In genomic region chr16:74328346-74328745, GRCh38 we compare ENCODE assay signal across 2 cellular contexts. TPM values are rescaled to one million over a fixed set of nuclear protein-coding genes. Genes with fewer than 3 reads are reported as not detected.
"Had no signal": no experiment of that assay in that cellular context is flagged by ENCODE, and none has a peak within 500 bp of the region (broad histone marks: within the 10 kb centered on the region; RNA-seq: fewer than 3 reads in every experiment).

No MANE protein-coding gene starts in this region.

RNA-seq across cellular contexts. Expression of gene NPIPB15, which starts 47.8 kb away (rescaled TPM):
- total RNA-seq: HT-29, HT1080 had no signal
